In the genomic region with DNA sequence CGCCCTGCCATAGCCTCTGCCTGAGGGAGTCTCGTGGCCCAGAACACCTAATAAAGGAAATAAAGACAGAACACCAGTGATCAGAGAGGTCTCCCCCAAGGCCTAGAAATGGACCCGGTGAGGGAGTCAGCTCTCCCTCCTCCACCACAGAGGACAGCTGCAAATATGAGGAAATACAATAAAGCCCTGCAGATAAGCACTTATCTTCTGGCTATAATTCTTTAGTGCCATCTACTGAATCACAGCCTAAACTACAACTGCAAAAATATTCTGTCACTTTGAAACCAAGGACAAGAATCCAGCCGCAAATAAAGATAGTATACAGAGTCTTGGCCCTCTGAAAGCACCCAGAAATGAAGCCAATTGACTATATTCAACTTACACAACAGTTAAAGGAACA, we compare ENCODE assay signal across 1 cellular context.
A peak's percentile ranks its signal among the peaks of the same experiment; 100 is the strongest.
TF ChIP-seq lines count a peak whose summit lies in the region.

No MANE protein-coding gene starts in this region.

TF ChIP-seq in GM12878, 131 proteins besides CTCF, POLR2A, EP300 and RAD21 (continued from another document):
- no peak for TF ChIP-seq SMAD1 (IDR thresholded peaks at IDR 0.05; ENCODE audit: low read depth, partially characterized antibody)
- TF ChIP-seq YY1 (IDR thresholded peaks at IDR 0.05; ENCODE audit: low read depth, low read length) = no peak
- no peak for TF ChIP-seq TARDBP (IDR thresholded peaks at IDR 0.05; ENCODE audit: borderline replicate concordance)
- TF ChIP-seq SMC3 (IDR thresholded peaks at IDR 0.05; ENCODE audit: borderline replicate concordance, low read length) = peak; percentile 18; the same call in 1 of the 2 replicates
- TF ChIP-seq, protein P1, sequence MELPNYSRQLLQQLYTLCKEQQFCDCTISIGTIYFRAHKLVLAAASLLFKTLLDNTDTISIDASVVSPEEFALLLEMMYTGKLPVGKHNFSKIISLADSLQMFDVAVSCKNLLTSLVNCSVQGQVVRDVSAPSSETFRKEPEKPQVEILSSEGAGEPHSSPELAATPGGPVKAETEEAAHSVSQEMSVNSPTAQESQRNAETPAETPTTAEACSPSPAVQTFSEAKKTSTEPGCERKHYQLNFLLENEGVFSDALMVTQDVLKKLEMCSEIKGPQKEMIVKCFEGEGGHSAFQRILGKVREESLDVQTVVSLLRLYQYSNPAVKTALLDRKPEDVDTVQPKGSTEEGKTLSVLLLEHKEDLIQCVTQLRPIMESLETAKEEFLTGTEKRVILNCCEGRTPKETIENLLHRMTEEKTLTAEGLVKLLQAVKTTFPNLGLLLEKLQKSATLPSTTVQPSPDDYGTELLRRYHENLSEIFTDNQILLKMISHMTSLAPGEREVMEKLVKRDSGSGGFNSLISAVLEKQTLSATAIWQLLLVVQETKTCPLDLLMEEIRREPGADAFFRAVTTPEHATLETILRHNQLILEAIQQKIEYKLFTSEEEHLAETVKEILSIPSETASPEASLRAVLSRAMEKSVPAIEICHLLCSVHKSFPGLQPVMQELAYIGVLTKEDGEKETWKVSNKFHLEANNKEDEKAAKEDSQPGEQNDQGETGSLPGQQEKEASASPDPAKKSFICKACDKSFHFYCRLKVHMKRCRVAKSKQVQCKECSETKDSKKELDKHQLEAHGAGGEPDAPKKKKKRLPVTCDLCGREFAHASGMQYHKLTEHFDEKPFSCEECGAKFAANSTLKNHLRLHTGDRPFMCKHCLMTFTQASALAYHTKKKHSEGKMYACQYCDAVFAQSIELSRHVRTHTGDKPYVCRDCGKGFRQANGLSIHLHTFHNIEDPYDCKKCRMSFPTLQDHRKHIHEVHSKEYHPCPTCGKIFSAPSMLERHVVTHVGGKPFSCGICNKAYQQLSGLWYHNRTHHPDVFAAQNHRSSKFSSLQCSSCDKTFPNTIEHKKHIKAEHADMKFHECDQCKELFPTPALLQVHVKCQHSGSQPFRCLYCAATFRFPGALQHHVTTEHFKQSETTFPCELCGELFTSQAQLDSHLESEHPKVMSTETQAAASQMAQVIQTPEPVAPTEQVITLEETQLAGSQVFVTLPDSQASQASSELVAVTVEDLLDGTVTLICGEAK (IDR thresholded peaks at IDR 0.05; ENCODE audit: borderline replicate concordance) = no peak
